Comparison of ENCODE assay signal across 33 cellular contexts in the genomic region with DNA sequence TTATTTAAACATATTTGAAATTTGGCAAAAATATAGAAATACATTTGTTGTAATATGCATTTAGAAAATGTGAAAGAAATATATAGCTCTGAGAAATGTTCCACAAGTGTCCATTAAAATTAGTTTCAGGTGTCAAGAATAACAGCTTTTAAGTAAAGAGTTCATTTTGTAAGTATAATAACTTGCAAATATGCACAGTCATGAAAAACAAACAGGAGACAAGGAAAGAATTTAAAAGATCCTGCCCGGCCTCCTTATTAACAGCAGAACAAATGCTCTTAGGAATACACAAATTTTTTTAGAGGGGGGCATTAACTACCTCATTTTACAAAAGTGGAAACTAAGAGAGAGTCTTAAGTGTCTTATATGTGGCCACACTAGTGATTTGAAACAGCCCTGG.
"Had no signal": no experiment of that assay in that cellular context is flagged by ENCODE, and none has a peak within 500 bp of the region (broad histone marks: within the 10 kb centered on the region; RNA-seq: fewer than 3 reads in every experiment).

No MANE protein-coding gene starts in this region.

- ATAC-seq: activated naive CD4-positive, alpha-beta T cell treated with anti-CD3 and anti-CD28 coated beads, Interleukin-2, amount 50 U/mL, for 72 hours; activated naive CD8-positive, alpha-beta T cell treated with anti-CD3 and anti-CD28 coated beads, Interleukin-2, amount 50 U/mL, for 24 hours; activated T-cell treated with anti-CD3 and anti-CD28 coated beads, Interleukin-2, amount 50 U/mL, for 4 hours; activated T-cell treated with anti-CD3 and anti-CD28 coated beads, Interleukin-2, amount 50 U/mL, for 72 hours; activated T-helper 17 cell treated with anti-CD3 and anti-CD28 coated beads, Interleukin-2, amount 50 U/mL, for 72 hours; body of pancreas had no signal

- DNase-seq: activated effector memory CD4-positive, alpha-beta T cell treated with anti-CD3 and anti-CD28 coated beads, Interleukin-2, amount 50 U/mL, for 16 hours; activated effector memory CD4-positive, alpha-beta T cell treated with Interleukin-2 at 50 U/mL for 16 hours; activated gamma-delta T cell; activated gamma-delta T cell treated with Interleukin-2 at 50 U/mL for 16 hours; activated naive CD4-positive, alpha-beta T cell; activated naive CD4-positive, alpha-beta T cell treated with anti-CD3 and anti-CD28 coated beads for 36 hours; activated naive CD4-positive, alpha-beta T cell treated with anti-CD3 and anti-CD28 coated beads, Interleukin-2, amount 10 ng/mL, durations not matched to agents 7 days and 5 days; activated naive CD4-positive, alpha-beta T cell treated with anti-CD3 and anti-CD28 coated beads, Interleukin-2, amount 50 U/mL, for 16 hours; activated naive CD4-positive, alpha-beta T cell treated with Interleukin-2 at 50 U/mL for 16 hours; activated naive CD8-positive, alpha-beta T cell treated with anti-CD3 and anti-CD28 coated beads for 36 hours; activated naive CD8-positive, alpha-beta T cell treated with anti-CD3 and anti-CD28 coated beads, Interleukin-2, amount 10 ng/mL, durations not matched to agents 7 days and 5 days; activated naive CD8-positive, alpha-beta T cell treated with anti-CD3 and anti-CD28 coated beads, Interleukin-2, amount 50 U/mL, for 24 hours; activated T-cell treated with anti-CD3 and anti-CD28 coated beads, Interleukin-2, amount 50 U/mL, for 24 hours; activated T-cell treated with anti-CD3 and anti-CD28 coated beads, Interleukin-2, amount 50 U/mL, for 4 hours; activated T-cell treated with anti-CD3 and anti-CD28 coated beads, Interleukin-2, amount 50 U/mL, for 48 hours; activated T-cell treated with anti-CD3 and anti-CD28 coated beads, Interleukin-2, amount 50 U/mL, for 72 hours; adrenal gland; amniotic stem cell; amygdala; anterior cingulate cortex; aorta; body of pancreas; brain microvascular endothelial cell; caudate nucleus; central memory CD4-positive, alpha-beta T cell; cerebellar nuclear complex had no signal

- H3K4me3 ChIP-seq: adrenal gland, ascending aorta, body of pancreas, breast epithelium, cardiac muscle cell had no signal

- H3K4me1 ChIP-seq: adrenal gland, ascending aorta, body of pancreas, breast epithelium had no signal

- H3K27me3 ChIP-seq: adrenal gland, ascending aorta, body of pancreas, breast epithelium, cardiac muscle cell had no signal

- H3K36me3 ChIP-seq: adrenal gland, ascending aorta, brain microvascular endothelial cell, breast epithelium, cardiac muscle cell had no signal

- H3K27ac ChIP-seq: adrenal gland, ascending aorta, body of pancreas, brain microvascular endothelial cell, breast epithelium, cardiac muscle cell had no signal

- H3K9me3 ChIP-seq: adrenal gland, ascending aorta, body of pancreas, breast epithelium had no signal

- FAIRE-seq: astrocyte, bronchial epithelial cell had no signal
